In the genomic region with DNA sequence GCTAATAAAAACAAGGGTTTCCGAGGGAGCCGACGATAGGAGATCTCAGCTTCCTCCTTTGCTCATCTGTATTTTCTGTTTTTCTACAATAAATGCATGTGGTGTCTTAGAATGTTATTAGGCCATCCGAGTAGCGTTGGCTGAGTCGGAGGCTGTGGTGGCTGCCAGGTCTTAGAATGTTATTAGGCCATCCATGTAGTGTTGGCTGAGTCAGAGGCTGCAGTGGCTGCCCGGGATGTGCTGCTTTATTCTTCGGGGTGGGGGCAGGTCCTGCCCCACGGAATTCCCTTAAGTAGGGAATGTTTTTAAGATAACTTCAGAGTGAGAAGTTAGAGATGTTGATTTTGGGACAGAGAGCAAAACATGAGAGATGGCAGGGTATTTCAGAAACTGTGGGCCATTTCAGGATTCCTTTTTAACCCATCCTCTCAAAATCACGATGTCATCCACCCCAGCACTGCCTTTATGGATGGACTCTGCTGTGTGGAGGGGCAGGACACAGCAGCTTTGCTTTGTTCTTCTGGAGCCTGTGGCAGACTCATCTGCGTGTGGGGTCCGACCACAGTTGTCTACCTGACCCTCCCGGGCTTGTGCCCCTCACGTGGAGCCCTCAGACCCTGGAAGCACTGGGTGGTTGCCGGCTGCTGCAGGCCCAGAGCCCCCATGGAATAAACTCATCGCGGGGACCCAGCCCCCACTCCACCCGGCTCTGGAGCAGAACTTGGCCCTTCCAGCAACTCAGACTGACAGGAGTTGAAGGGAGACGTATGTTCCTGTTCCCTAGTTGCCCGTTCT, we compare ENCODE assay signal across 12 cellular contexts. TPM values are rescaled to one million over a fixed set of nuclear protein-coding genes. Genes with fewer than 3 reads are reported as not detected.
DNase-seq lines count a peak whose midpoint lies in the region; ATAC-seq and TF ChIP-seq lines count a peak whose summit lies in the region.
"Had no signal": no experiment of that assay in that cellular context is flagged by ENCODE, and none has a peak within 500 bp of the region (broad histone marks: within the 10 kb centered on the region; RNA-seq: fewer than 3 reads in every experiment).

No MANE protein-coding gene starts in this region.

- H3K36me3 ChIP-seq in IMR-90 (ENCODE audit: control insufficient read depth, insufficient read depth, low read length) (peaks cover 40% of the 10 kb centered on the region; the same call in 1 of the 2 replicates), mesenchymal stem cell (ENCODE audit: control insufficient read depth in 1 of 2, insufficient read depth in 2 of 2, low read depth in 1 of 2, low read length in 2 of 2) (peaks cover 46 to 71% of the 10 kb centered on the region in 2 experiments), Caco-2 (ENCODE audit: control insufficient read depth, insufficient read depth, low read length) (peaks cover 8% of the 10 kb centered on the region)

- H3K4me2 ChIP-seq in IMR-90 (ENCODE audit: low read depth, low read length) (0 out of 2 replicates have a peak overlapping the region, but pooled peaks have one; percentile 11), mesenchymal stem cell (ENCODE audit: low read length, poor library complexity, severe bottlenecking) (no peak overlapping the region)

- H4K5ac ChIP-seq in IMR-90 (ENCODE audit: low read depth, low read length) = no peak overlapping the region

- BruUV-seq in IMR-90 (replicated peaks; lab: Mats Ljungman, UMichigan) (no TSS peak), Caco-2 (replicated peaks; lab: Mats Ljungman, UMichigan) (no TSS peak)

- peaks cover 26 to 56% of the 10 kb centered on the region in 2 experiments for H3K79me1 ChIP-seq in IMR-90 (ENCODE audit: low read depth in 1 of 2, low read length in 2 of 2)
- H3K79me1 ChIP-seq in mesenchymal stem cell (replicated peaks; ENCODE audit: low read length, poor library complexity, severe bottlenecking) = peaks cover 62% of the 10 kb centered on the region

- no peak for TF ChIP-seq RAD21 in IMR-90 (IDR thresholded peaks at IDR 0.05; ENCODE audit: low read length)

- no peak for TF ChIP-seq POLR2A in IMR-90 (IDR thresholded peaks at IDR 0.05; ENCODE audit: low read depth, low read length)

- H2AK5ac ChIP-seq in IMR-90 (ENCODE audit: low read depth, low read length) (no peak overlapping the region), mesenchymal stem cell (ENCODE audit: low read length, severe bottlenecking) (no peak overlapping the region)

- no peak overlapping the region for H3K4ac ChIP-seq in IMR-90 (ENCODE audit: low read depth, low read length)
- no peak overlapping the region for H3K4ac ChIP-seq in mesenchymal stem cell (ENCODE audit: low read depth in 1 of 2, low read length in 2 of 2)

- no peak overlapping the region for H2BK5ac ChIP-seq in IMR-90 (ENCODE audit: low read depth, low read length, poor library complexity, severe bottlenecking)
- no peak overlapping the region for H2BK5ac ChIP-seq in mesenchymal stem cell (ENCODE audit: low read depth, low read length, poor library complexity, severe bottlenecking)

- H3K9me3 ChIP-seq in IMR-90 (ENCODE audit: control insufficient read depth, insufficient read depth, low read length) (no peaks in the 10 kb centered on the region), mesenchymal stem cell (ENCODE audit: control insufficient read depth, low read length) (no peaks in the 10 kb centered on the region), Caco-2 (no peaks in the 10 kb centered on the region)

- intact Hi-C loops in IMR-90 (cut with micrococcal nuclease) = loop anchor here (5.0 to 10.0 kb wide), 2 partner anchors 74 to 246 kb away; a partner anchor contains a TSS
- intact Hi-C loops in activated CD8-positive, alpha-beta T cell treated with anti-CD3 and anti-CD28 coated beads for 36 hours (cut with micrococcal nuclease) = no loop called here
- intact Hi-C loops in Caco-2 (cut with micrococcal nuclease; ENCODE audit: unreplicated experiment) = no loop called here

- no peak overlapping the region for H3K27ac Mint-ChIP-seq in activated CD8-positive, alpha-beta T cell treated with anti-CD3 and anti-CD28 coated beads for 36 hours
- H3K27ac Mint-ChIP-seq in Caco-2 (ENCODE audit: unreplicated experiment) = no peak overlapping the region

- no peaks in the 10 kb centered on the region for H3K9me3 Mint-ChIP-seq in activated CD8-positive, alpha-beta T cell treated with anti-CD3 and anti-CD28 coated beads for 36 hours
- H3K9me3 Mint-ChIP-seq in Caco-2 (ENCODE audit: unreplicated experiment) = no peaks in the 10 kb centered on the region
- H3K9me3 Mint-ChIP-seq: central memory CD8-positive, alpha-beta T cell had no signal

- H3K36me3 Mint-ChIP-seq in activated CD8-positive, alpha-beta T cell treated with anti-CD3 and anti-CD28 coated beads for 36 hours (ENCODE audit: low read depth) = peaks cover 3% of the 10 kb centered on the region
- H3K36me3 Mint-ChIP-seq in Caco-2 (ENCODE audit: insufficient read depth, unreplicated experiment) = peaks cover 93% of the 10 kb centered on the region

- H3K4me3 Mint-ChIP-seq in activated CD8-positive, alpha-beta T cell treated with anti-CD3 and anti-CD28 coated beads for 36 hours = no peak overlapping the region
- H3K4me3 Mint-ChIP-seq in Caco-2 (ENCODE audit: unreplicated experiment) = no peak overlapping the region
- H3K4me3 Mint-ChIP-seq: central memory CD8-positive, alpha-beta T cell had no signal

- in situ Hi-C loops in IMR-90 (cut with MboI; ENCODE audit: low sequenced_read_pairs) = no loop called here
- in situ Hi-C loops in KBM-7 (cut with MboI; ENCODE audit: low pct_unique_long_range_greater_than_20kb, low sequenced_read_pairs) = no loop called here

- no peak overlapping the region for H4K8ac ChIP-seq in IMR-90 (ENCODE audit: low read depth in 2 of 2, low read length in 2 of 2)
- H4K8ac ChIP-seq in mesenchymal stem cell (ENCODE audit: low read length) = no peak overlapping the region

- dilution Hi-C loops in IMR-90 (cut with HindIII; ENCODE audit: low sequenced_read_pairs, unreplicated experiment) = no loop called here

- H3K4me1 Mint-ChIP-seq in activated CD8-positive, alpha-beta T cell treated with anti-CD3 and anti-CD28 coated beads for 36 hours (ENCODE audit: low read depth) = peaks cover 4% of the 10 kb centered on the region
- H3K4me1 Mint-ChIP-seq in Caco-2 (ENCODE audit: low read depth, unreplicated experiment) = no peaks in the 10 kb centered on the region

- no peak overlapping the region for H2BK12ac ChIP-seq in mesenchymal stem cell (ENCODE audit: low read length in 2 of 2)

- H2BK120ac ChIP-seq in IMR-90 (ENCODE audit: low read depth, low read length) = no peak overlapping the region
- no peak overlapping the region for H2BK120ac ChIP-seq in mesenchymal stem cell (ENCODE audit: low read depth, low read length)

- no peaks in the 10 kb centered on the region for H3K27me3 ChIP-seq in IMR-90 (ENCODE audit: control insufficient read depth, insufficient read depth, low read length)
- H3K27me3 ChIP-seq in mesenchymal stem cell (ENCODE audit: control insufficient read depth in 1 of 2, insufficient read depth in 1 of 2, low read length in 2 of 2) = no peaks in the 10 kb centered on the region
- H3K27me3 ChIP-seq in Caco-2 (replicated peaks; ENCODE audit: control insufficient read depth, insufficient read depth, low read length) = no peaks in the 10 kb centered on the region

- H3K27ac ChIP-seq in IMR-90 (ENCODE audit: insufficient read depth, low read length) (no peak overlapping the region), mesenchymal stem cell (ENCODE audit: low read length, poor library complexity, severe bottlenecking) (peak overlapping the region; percentile 14)

- WGBS in IMR-90 (ENCODE audit: extremely low coverage in 2 of 2, insufficient read length in 1 of 2), 2 experiments = 53% methylated on average over 13 of the region's 20 CpGs; no CpG with 5 or more reads in 1 of the 2 experiments
- WGBS in mesenchymal stem cell = 86% methylated on average over 19 of the region's 20 CpGs

- no peaks in the 10 kb centered on the region for H3K27me3 Mint-ChIP-seq in activated CD8-positive, alpha-beta T cell treated with anti-CD3 and anti-CD28 coated beads for 36 hours
- H3K27me3 Mint-ChIP-seq in Caco-2 (ENCODE audit: insufficient read depth, unreplicated experiment) = no peaks in the 10 kb centered on the region
- H3K27me3 Mint-ChIP-seq: central memory CD8-positive, alpha-beta T cell had no signal

- no peak overlapping the region for H4K91ac ChIP-seq in IMR-90 (ENCODE audit: insufficient read depth, low read depth, low read length)
- no peak overlapping the region for H4K91ac ChIP-seq in mesenchymal stem cell (ENCODE audit: low read length)

- H2BK15ac ChIP-seq in IMR-90 (ENCODE audit: low read depth, low read length) (no peak overlapping the region), mesenchymal stem cell (ENCODE audit: low read depth, poor library complexity, severe bottlenecking) (no peak overlapping the region)

- TF ChIP-seq CTCF in AG04449 (IDR thresholded peaks at IDR 0.05; ENCODE audit: insufficient read depth, low read length, missing control alignments) (no peak), IMR-90 (conservative IDR thresholded peaks at IDR 0.05; ENCODE audit: low read depth, low read length) (no peak), Caco-2 (IDR thresholded peaks at IDR 0.05; ENCODE audit: insufficient read depth in 1 of 2, low read depth in 1 of 2, low read length in 1 of 2, severe bottlenecking in 1 of 2, unreplicated experiment in 1 of 2) (no peak)
- no peak for TF ChIP-seq CTCF in activated CD8-positive, alpha-beta T cell treated with anti-CD3 and anti-CD28 coated beads for 36 hours (IDR thresholded peaks at IDR 0.05)

- H3K4me1 ChIP-seq in IMR-90 (ENCODE audit: control insufficient read depth, insufficient read depth, low read length) = peaks cover 8% of the 10 kb centered on the region; the same call in 1 of the 2 replicates
- H3K4me1 ChIP-seq in mesenchymal stem cell (ENCODE audit: control insufficient read depth, insufficient read depth, low read depth, low read length) = peaks cover 12% of the 10 kb centered on the region
- no peaks in the 10 kb centered on the region for H3K4me1 ChIP-seq in Caco-2

- H3K18ac ChIP-seq in IMR-90 (ENCODE audit: low read depth, low read length) (no peak overlapping the region), mesenchymal stem cell (ENCODE audit: low read depth in 1 of 2, low read length in 2 of 2) (no peak overlapping the region)

- peak; percentile 47 for DNase-seq in AG04449 (ENCODE audit: low read depth, low spot score)
- DNase-seq in IMR-90 = peak; percentile 85
- peak; percentile 48 for DNase-seq in dedifferentiated amniotic fluid mesenchymal stem cell (ENCODE audit: extremely low spot score)
- peak; percentile 69 for DNase-seq in mesenchymal stem cell
- DNase-seq in KBM-7 = no peak
- no peak for DNase-seq in activated CD8-positive, alpha-beta T cell treated with anti-CD3 and anti-CD28 coated beads for 36 hours
- no peak for DNase-seq in stimulated activated CD4-positive, alpha-beta T cell treated with anti-CD3 and anti-CD28 coated beads, Interleukin-4, amount 100 ng/mL, for 24 hours
- no peak for DNase-seq in Caco-2
- DNase-seq: AML-193, NCI-H1105 treated with DMSO at 0.1 percent for 48 hours, T-helper 9 cell had no signal

- no peak overlapping the region for H3K56ac ChIP-seq in IMR-90 (ENCODE audit: extremely low read depth, insufficient read depth, low read length)

- CTCF ChIA-PET in AG04449 (lab: Yijun Ruan, JAX) (interaction anchor here (1.1 to 4.7 kb wide), 2 partner anchors 13 to 247 kb away, joined by 3 to 15 read pairs; no protein-coding TSS in a partner anchor), IMR-90 (lab: Yijun Ruan, JAX) (no interaction called here), Caco-2 (lab: Charles Lee) (no interaction called here)
- CTCF ChIA-PET in activated CD8-positive, alpha-beta T cell treated with anti-CD3 and anti-CD28 coated beads for 36 hours (lab: Charles Lee) = no interaction called here

- POLR2A ChIA-PET in AG04449 (lab: Yijun Ruan, JAX) = no interaction called here
- POLR2A ChIA-PET in IMR-90 (lab: Charles Lee; ENCODE audit: unreplicated experiment) = no interaction called here
- POLR2A ChIA-PET in activated CD8-positive, alpha-beta T cell treated with anti-CD3 and anti-CD28 coated beads for 36 hours (lab: Charles Lee) = no interaction called here
- POLR2A ChIA-PET in Caco-2 (lab: Charles Lee) = no interaction called here

- H3K23ac ChIP-seq in IMR-90 (ENCODE audit: low read depth, low read length) (no peak overlapping the region), mesenchymal stem cell (ENCODE audit: low read length in 2 of 2) (no peak overlapping the region)

- H2AFZ ChIP-seq in IMR-90 (replicated peaks; ENCODE audit: low read length, poor library complexity) (no peak overlapping the region), mesenchymal stem cell (ENCODE audit: low read depth, low read length) (no peak overlapping the region)

- H2BK20ac ChIP-seq in IMR-90 (ENCODE audit: low read depth, low read length) = no peak overlapping the region

- H3K9me1 ChIP-seq in IMR-90 (ENCODE audit: insufficient read depth, low read length) = peaks cover 10% of the 10 kb centered on the region

- peak; percentile 99 for ATAC-seq in IMR-90 (ENCODE audit: low read depth)
- ATAC-seq in activated CD8-positive, alpha-beta T cell treated with anti-CD3 and anti-CD28 coated beads for 36 hours = no peak

- H3K14ac ChIP-seq in IMR-90 (replicated peaks; ENCODE audit: low read depth, low read length) = no peak overlapping the region
- no peak overlapping the region for H3K14ac ChIP-seq in mesenchymal stem cell (ENCODE audit: low read length in 2 of 2)

- peaks cover 61% of the 10 kb centered on the region for H4K20me1 ChIP-seq in IMR-90 (ENCODE audit: insufficient read depth, low read length)

- no peak overlapping the region for H2AK9ac ChIP-seq in IMR-90 (replicated peaks; ENCODE audit: low read depth, low read length, poor library complexity)

- H3K9ac ChIP-seq in IMR-90 (ENCODE audit: low read depth, low read length) (no peak overlapping the region), mesenchymal stem cell (ENCODE audit: low read length) (peak overlapping the region; percentile 77)

- H3K4me3 ChIP-seq in AG04449 (ENCODE audit: low read depth, low read length) = no peak overlapping the region
- no peak overlapping the region for H3K4me3 ChIP-seq in IMR-90 (ENCODE audit: insufficient read depth, low read depth, low read length)
- H3K4me3 ChIP-seq in mesenchymal stem cell (ENCODE audit: insufficient read depth in 1 of 2, low read depth in 1 of 2, low read length in 2 of 2) = peak overlapping the region in 1 of 2 experiments; percentile 63
- no peak overlapping the region for H3K4me3 ChIP-seq in Caco-2 (ENCODE audit: low read depth, low read length)

RNA-seq across cellular contexts. Expression of a gene that starts 20.4 kb away (rescaled TPM):
- 27.6 and 28.6 TPM in 2 replicates for total RNA-seq in IMR-90 (2012; rRNA removed)
- 17.7 and 19.3 TPM in 2 replicates for polyA plus RNA-seq in IMR-90 (2012; rRNA removed)
- 13.1 and 15.2 TPM in 2 replicates for polyA plus RNA-seq in IMR-90 (2012; cell fraction: cytosol; rRNA removed)
- 36.2 and 68.6 TPM in 2 replicates for polyA plus RNA-seq in IMR-90 (2012; cell fraction: nucleus; rRNA removed; ENCODE audit: low replicate concordance)
- 22.3 TPM for polyA plus RNA-seq in mesenchymal stem cell (2013, experiment 1 of 2)
- 22.7 TPM for polyA plus RNA-seq in mesenchymal stem cell (2013, experiment 2 of 2)
- total RNA-seq in activated CD8-positive, alpha-beta T cell treated with anti-CD3 and anti-CD28 coated beads for 36 hours = 10 to 100 TPM; 23.6 to 24.3 TPM
- total RNA-seq in Caco-2 (2022) = 130 and 132 TPM in 2 replicates

RNA-seq across cellular contexts. Expression of a gene that starts 38.6 kb away (rescaled TPM):
- total RNA-seq in IMR-90 (2012; rRNA removed) (not detected in 2 replicates), Caco-2 (2022) (not detected in 2 replicates)
- not detected in 2 replicates for polyA plus RNA-seq in IMR-90 (2012; rRNA removed)
- not detected in 2 replicates for polyA plus RNA-seq in IMR-90 (2012; cell fraction: cytosol; rRNA removed)
- not detected in 2 replicates for polyA plus RNA-seq in IMR-90 (2012; cell fraction: nucleus; rRNA removed; ENCODE audit: low replicate concordance)
- not detected for polyA plus RNA-seq in mesenchymal stem cell (2013, experiment 1 of 2)
- polyA plus RNA-seq in mesenchymal stem cell (2013, experiment 2 of 2) = not detected
- total RNA-seq in activated CD8-positive, alpha-beta T cell treated with anti-CD3 and anti-CD28 coated beads for 36 hours = not detected

RNA-seq across cellular contexts. Expression of a gene that starts 44.1 kb away (rescaled TPM):
- total RNA-seq in IMR-90 (2012; rRNA removed) (96.9 and 103 TPM in 2 replicates), Caco-2 (2022) (261 and 263 TPM in 2 replicates)
- polyA plus RNA-seq in IMR-90 (2012; rRNA removed) = 149 and 188 TPM in 2 replicates
- 188 and 201 TPM in 2 replicates for polyA plus RNA-seq in IMR-90 (2012; cell fraction: cytosol; rRNA removed)
- polyA plus RNA-seq in IMR-90 (2012; cell fraction: nucleus; rRNA removed; ENCODE audit: low replicate concordance) = 76.7 and 165 TPM in 2 replicates
- 99.6 TPM for polyA plus RNA-seq in mesenchymal stem cell (2013, experiment 1 of 2)
- 97.9 TPM for polyA plus RNA-seq in mesenchymal stem cell (2013, experiment 2 of 2)
- 100 to 1,000 TPM; 110 to 115 TPM for total RNA-seq in activated CD8-positive, alpha-beta T cell treated with anti-CD3 and anti-CD28 coated beads for 36 hours

Comparison
In these comparisons a context has a peak if more than half of its experiments do, and no peak if none do; other contexts are left out.
1. DNase-seq: peak in AG04449 (single experiment), IMR-90 (single experiment), dedifferentiated amniotic fluid mesenchymal stem cell (single experiment) and mesenchymal stem cell (single experiment); none in KBM-7 (single experiment), activated CD8-positive, alpha-beta T cell treated with anti-CD3 and anti-CD28 coated beads for 36 hours (single experiment), stimulated activated CD4-positive, alpha-beta T cell treated with anti-CD3 and anti-CD28 coated beads, Interleukin-4, amount 100 ng/mL, for 24 hours (single experiment) and Caco-2 (0 of 2).